In the genomic region with DNA sequence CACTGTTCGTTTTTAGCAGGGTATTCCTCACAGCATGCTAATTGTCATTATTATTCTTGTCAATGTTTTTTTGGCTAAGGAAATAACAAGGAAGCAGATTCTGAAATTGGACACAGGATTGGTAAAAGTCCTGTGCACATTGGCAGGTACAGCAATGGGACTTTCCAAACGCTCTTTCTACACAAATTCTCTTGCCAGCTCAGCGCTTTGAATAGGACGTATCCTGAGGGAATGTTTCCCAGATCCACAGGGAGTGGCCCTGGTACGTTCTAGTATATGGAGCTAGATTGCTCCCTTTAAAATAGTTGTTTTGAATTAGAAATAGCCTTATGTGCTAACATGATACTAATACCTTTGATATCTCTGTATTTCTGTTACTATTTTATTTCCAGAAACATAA, we compare ENCODE assay signal across 27 cellular contexts.
"Had no signal": no experiment of that assay in that cellular context is flagged by ENCODE, and none has a peak within 500 bp of the region (broad histone marks: within the 10 kb centered on the region; RNA-seq: fewer than 3 reads in every experiment).

No MANE protein-coding gene starts in this region.

- H3K27ac ChIP-seq: cardiac muscle cell, epithelial cell of prostate, left lung, neutrophil, VCaP had no signal

- H3K9me3 ChIP-seq: left lung, neutrophil had no signal

- H3K27me3 ChIP-seq: cardiac muscle cell, left lung, neutrophil had no signal

- H3K4me3 ChIP-seq: cardiac muscle cell, left lung, lung, smooth muscle cell had no signal

- H3K4me1 ChIP-seq: left lung had no signal

- DNase-seq: activated CD4-positive, alpha-beta T cell treated with anti-CD3 and anti-CD28 coated beads for 4 hours; activated CD4-positive, alpha-beta T cell treated with anti-CD3 and anti-CD28 coated beads, Interleukin-2, amount 50 U/mL, for 4 hours; activated naive CD4-positive, alpha-beta T cell; activated T-cell treated with anti-CD3 and anti-CD28 coated beads for 4 hours; activated T-cell treated with anti-CD3 and anti-CD28 coated beads, Interleukin-2, amount 50 U/mL, for 72 hours; anterior cingulate cortex; effector CD4-positive, alpha-beta T cell; hypothalamus; immature natural killer cell; left lung; naive B cell; nephron progenitor cell; stimulated activated CD4-positive, alpha-beta T cell treated with anti-CD3 and anti-CD28 coated beads, Interleukin-1b, Interleukin-23, amount 100 ng/mL, for 48 hours; stimulated activated CD4-positive, alpha-beta T cell treated with anti-CD3 and anti-CD28 coated beads, Interleukin-4, amount 100 ng/mL, for 4 hours; stimulated activated CD8-positive, alpha-beta memory T cell treated with anti-CD3 and anti-CD28 coated beads, Interleukin-4, amount 100 ng/mL, for 48 hours; stimulated activated naive CD8-positive, alpha-beta T cell treated with anti-CD3 and anti-CD28 coated beads, Interleukin-15, amount 100 ng/mL, for 72 hours; substantia nigra; SW 1271; T-helper 9 cell had no signal

- H3K4me2 ChIP-seq: smooth muscle cell had no signal

- H3K36me3 ChIP-seq: cardiac muscle cell, left lung, neutrophil had no signal

- FAIRE-seq: TTC549 had no signal

- ATAC-seq: activated T-cell treated with anti-CD3 and anti-CD28 coated beads, Interleukin-2, amount 50 U/mL, for 72 hours; left lung; stimulated activated memory B cell treated with anti-CD40 and anti-IgM and Interleukin-4, amounts not matched to agents 10 μg/mL and 1 μg/mL and 100 μg/mL, for 72 hours; stimulated activated naive CD8-positive, alpha-beta T cell treated with anti-CD3 and anti-CD28 coated beads, Interleukin-15, amount 100 ng/mL, for 72 hours had no signal
